1 cellular context compared by ENCODE assay signal in the genomic region with DNA sequence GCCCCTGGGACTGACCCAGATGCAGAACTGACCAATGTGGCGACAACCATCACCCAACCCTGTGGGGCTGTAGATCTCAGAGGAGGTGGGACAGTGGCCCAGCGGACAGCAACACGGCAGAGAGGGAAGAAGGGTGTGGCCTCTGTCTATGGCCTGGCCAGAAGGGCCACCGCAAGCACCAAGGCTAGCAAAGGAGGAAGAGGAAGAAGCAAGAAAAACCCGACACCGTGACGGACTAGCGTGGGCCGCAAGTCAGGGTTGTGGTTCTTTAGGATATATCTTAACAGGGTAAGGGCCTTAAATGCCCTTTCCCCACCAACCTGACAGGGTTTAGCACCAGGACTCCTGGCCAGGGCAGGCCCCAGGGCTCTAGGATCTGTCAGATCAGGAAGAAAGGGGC.
A peak's percentile ranks its signal among the peaks of the same experiment; 100 is the strongest.
TF ChIP-seq lines count a peak whose summit lies in the region.

No MANE protein-coding gene starts in this region.

TF ChIP-seq in GM12878, 131 proteins besides CTCF, POLR2A, EP300 and RAD21 (continued from another document):
- TF ChIP-seq, protein P1, sequence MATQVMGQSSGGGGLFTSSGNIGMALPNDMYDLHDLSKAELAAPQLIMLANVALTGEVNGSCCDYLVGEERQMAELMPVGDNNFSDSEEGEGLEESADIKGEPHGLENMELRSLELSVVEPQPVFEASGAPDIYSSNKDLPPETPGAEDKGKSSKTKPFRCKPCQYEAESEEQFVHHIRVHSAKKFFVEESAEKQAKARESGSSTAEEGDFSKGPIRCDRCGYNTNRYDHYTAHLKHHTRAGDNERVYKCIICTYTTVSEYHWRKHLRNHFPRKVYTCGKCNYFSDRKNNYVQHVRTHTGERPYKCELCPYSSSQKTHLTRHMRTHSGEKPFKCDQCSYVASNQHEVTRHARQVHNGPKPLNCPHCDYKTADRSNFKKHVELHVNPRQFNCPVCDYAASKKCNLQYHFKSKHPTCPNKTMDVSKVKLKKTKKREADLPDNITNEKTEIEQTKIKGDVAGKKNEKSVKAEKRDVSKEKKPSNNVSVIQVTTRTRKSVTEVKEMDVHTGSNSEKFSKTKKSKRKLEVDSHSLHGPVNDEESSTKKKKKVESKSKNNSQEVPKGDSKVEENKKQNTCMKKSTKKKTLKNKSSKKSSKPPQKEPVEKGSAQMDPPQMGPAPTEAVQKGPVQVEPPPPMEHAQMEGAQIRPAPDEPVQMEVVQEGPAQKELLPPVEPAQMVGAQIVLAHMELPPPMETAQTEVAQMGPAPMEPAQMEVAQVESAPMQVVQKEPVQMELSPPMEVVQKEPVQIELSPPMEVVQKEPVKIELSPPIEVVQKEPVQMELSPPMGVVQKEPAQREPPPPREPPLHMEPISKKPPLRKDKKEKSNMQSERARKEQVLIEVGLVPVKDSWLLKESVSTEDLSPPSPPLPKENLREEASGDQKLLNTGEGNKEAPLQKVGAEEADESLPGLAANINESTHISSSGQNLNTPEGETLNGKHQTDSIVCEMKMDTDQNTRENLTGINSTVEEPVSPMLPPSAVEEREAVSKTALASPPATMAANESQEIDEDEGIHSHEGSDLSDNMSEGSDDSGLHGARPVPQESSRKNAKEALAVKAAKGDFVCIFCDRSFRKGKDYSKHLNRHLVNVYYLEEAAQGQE (IDR thresholded peaks at IDR 0.05; ENCODE audit: low read depth, low read length) = no peak
- TF ChIP-seq, protein P2, sequence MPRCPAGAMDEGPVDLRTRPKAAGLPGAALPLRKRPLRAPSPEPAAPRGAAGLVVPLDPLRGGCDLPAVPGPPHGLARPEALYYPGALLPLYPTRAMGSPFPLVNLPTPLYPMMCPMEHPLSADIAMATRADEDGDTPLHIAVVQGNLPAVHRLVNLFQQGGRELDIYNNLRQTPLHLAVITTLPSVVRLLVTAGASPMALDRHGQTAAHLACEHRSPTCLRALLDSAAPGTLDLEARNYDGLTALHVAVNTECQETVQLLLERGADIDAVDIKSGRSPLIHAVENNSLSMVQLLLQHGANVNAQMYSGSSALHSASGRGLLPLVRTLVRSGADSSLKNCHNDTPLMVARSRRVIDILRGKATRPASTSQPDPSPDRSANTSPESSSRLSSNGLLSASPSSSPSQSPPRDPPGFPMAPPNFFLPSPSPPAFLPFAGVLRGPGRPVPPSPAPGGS (IDR thresholded peaks at IDR 0.05; ENCODE audit: borderline replicate concordance, insufficient read depth, low read depth, low read length, poor library complexity, severe bottlenecking) = no peak
- TF ChIP-seq NR2F1 (conservative IDR thresholded peaks at IDR 0.05) (0 out of 2 replicates have a peak, but pooled peaks have one; percentile 8), BCL11A (IDR thresholded peaks at IDR 0.05; ENCODE audit: low read depth, low read length) (no peak), NFYA (IDR thresholded peaks at IDR 0.05; ENCODE audit: borderline replicate concordance, low read depth, low read length) (no peak), EGR1 (IDR thresholded peaks at IDR 0.05; ENCODE audit: borderline replicate concordance in 1 of 2, low read depth in 2 of 2, low read length in 2 of 2) (peak in 1 of 2 experiments; percentile 58; a peak in 1 of 3 replicates), SREBF1 (IDR thresholded peaks at IDR 0.05; ENCODE audit: low read length) (no peak), SMC3 (IDR thresholded peaks at IDR 0.05; ENCODE audit: borderline replicate concordance, low read length) (no peak), PAX5 (IDR thresholded peaks at IDR 0.05; ENCODE audit: borderline replicate concordance, low read depth, low read length) (peak; percentile 53; the same call in 1 of the 2 replicates), ATF7 (IDR thresholded peaks at IDR 0.05; ENCODE audit: low read depth) (no peak), DPF2 (IDR thresholded peaks at IDR 0.05) (0 out of 2 replicates have a peak, but pooled peaks have one; percentile 23)
- TF ChIP-seq, protein P3, sequence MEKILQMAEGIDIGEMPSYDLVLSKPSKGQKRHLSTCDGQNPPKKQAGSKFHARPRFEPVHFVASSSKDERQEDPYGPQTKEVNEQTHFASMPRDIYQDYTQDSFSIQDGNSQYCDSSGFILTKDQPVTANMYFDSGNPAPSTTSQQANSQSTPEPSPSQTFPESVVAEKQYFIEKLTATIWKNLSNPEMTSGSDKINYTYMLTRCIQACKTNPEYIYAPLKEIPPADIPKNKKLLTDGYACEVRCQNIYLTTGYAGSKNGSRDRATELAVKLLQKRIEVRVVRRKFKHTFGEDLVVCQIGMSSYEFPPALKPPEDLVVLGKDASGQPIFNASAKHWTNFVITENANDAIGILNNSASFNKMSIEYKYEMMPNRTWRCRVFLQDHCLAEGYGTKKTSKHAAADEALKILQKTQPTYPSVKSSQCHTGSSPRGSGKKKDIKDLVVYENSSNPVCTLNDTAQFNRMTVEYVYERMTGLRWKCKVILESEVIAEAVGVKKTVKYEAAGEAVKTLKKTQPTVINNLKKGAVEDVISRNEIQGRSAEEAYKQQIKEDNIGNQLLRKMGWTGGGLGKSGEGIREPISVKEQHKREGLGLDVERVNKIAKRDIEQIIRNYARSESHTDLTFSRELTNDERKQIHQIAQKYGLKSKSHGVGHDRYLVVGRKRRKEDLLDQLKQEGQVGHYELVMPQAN (conservative IDR thresholded peaks at IDR 0.05) = no peak
- TF ChIP-seq, protein P4, sequence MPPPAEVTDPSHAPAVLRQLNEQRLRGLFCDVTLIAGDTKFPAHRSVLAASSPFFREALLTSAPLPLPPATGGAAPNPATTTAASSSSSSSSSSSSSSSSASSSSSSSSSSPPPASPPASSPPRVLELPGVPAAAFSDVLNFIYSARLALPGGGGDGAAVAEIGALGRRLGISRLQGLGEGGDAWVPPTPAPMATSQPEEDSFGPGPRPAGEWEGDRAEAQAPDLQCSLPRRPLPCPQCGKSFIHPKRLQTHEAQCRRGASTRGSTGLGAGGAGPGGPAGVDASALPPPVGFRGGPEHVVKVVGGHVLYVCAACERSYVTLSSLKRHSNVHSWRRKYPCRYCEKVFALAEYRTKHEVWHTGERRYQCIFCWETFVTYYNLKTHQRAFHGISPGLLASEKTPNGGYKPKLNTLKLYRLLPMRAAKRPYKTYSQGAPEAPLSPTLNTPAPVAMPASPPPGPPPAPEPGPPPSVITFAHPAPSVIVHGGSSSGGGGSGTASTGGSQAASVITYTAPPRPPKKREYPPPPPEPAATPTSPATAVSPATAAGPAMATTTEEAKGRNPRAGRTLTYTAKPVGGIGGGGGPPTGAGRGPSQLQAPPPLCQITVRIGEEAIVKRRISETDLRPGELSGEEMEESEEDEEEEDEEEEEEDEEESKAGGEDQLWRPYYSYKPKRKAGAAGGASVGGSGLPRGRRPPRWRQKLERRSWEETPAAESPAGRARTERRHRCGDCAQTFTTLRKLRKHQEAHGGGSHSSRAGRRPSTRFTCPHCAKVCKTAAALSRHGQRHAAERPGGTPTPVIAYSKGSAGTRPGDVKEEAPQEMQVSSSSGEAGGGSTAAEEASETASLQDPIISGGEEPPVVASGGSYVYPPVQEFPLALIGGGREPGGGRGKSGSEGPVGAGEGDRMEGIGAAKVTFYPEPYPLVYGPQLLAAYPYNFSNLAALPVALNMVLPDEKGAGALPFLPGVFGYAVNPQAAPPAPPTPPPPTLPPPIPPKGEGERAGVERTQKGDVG (CRISPR knock-in tag; IDR thresholded peaks at IDR 0.05) = no peak
- TF ChIP-seq, protein P5, sequence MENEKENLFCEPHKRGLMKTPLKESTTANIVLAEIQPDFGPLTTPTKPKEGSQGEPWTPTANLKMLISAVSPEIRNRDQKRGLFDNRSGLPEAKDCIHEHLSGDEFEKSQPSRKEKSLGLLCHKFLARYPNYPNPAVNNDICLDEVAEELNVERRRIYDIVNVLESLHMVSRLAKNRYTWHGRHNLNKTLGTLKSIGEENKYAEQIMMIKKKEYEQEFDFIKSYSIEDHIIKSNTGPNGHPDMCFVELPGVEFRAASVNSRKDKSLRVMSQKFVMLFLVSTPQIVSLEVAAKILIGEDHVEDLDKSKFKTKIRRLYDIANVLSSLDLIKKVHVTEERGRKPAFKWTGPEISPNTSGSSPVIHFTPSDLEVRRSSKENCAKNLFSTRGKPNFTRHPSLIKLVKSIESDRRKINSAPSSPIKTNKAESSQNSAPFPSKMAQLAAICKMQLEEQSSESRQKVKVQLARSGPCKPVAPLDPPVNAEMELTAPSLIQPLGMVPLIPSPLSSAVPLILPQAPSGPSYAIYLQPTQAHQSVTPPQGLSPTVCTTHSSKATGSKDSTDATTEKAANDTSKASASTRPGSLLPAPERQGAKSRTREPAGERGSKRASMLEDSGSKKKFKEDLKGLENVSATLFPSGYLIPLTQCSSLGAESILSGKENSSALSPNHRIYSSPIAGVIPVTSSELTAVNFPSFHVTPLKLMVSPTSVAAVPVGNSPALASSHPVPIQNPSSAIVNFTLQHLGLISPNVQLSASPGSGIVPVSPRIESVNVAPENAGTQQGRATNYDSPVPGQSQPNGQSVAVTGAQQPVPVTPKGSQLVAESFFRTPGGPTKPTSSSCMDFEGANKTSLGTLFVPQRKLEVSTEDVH (IDR thresholded peaks at IDR 0.05; ENCODE audit: low read depth, partially characterized antibody) = no peak
- TF ChIP-seq, protein P6, sequence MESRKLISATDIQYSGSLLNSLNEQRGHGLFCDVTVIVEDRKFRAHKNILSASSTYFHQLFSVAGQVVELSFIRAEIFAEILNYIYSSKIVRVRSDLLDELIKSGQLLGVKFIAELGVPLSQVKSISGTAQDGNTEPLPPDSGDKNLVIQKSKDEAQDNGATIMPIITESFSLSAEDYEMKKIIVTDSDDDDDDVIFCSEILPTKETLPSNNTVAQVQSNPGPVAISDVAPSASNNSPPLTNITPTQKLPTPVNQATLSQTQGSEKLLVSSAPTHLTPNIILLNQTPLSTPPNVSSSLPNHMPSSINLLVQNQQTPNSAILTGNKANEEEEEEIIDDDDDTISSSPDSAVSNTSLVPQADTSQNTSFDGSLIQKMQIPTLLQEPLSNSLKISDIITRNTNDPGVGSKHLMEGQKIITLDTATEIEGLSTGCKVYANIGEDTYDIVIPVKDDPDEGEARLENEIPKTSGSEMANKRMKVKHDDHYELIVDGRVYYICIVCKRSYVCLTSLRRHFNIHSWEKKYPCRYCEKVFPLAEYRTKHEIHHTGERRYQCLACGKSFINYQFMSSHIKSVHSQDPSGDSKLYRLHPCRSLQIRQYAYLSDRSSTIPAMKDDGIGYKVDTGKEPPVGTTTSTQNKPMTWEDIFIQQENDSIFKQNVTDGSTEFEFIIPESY (IDR thresholded peaks at IDR 0.05) = no peak
